Comparison of ENCODE assay signal across 8 cellular contexts in the genomic region with DNA sequence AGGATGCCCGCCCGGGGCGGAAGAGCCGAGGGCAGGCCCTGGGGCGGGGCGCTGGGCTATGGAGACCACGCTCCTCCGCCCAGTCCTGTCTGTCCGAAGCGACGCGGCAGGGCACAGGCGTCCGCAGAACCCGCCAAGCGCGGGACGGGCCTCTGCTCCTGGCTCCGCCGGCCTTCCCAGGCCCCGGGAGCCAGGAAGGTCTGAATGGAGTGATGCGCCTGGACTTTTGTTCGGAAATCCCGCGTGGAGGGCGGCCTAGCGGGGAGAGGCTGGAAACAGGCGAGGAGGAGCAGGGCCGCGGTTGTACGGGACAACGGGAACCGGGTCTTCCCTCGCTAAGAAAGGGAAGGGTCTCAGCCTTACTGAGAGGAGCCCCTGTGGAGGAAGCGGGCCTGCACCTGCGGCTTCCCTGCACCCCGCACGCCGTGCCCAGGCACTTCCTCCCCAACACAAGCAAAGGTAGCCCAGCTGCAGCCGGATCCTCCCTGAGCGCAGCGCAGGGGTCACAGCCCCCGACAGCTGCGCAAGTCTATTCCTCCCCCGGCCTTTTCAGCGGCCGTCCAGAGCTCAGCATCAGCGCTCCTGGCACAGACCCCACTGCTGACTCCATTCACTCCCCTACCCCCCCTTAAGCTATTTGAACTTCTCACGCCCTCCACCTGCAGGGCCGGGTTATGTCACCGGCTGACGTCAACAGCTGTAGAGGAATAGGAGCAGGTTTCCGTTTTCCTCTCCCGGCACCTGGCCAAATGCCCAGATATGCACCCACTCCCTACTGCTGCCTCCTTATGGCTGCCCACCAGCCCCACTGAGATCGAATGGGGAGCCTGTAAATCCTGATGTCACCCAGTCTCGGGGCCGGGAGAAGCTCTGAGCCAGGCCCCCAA.
DNase-seq lines count a peak whose midpoint lies in the region; ATAC-seq and TF ChIP-seq lines count a peak whose summit lies in the region.

No MANE protein-coding gene starts in this region.

- H3K36me3 ChIP-seq in BE2C (no peaks in the 10 kb centered on the region), colonic mucosa (no peaks in the 10 kb centered on the region), mesendoderm (ENCODE audit: control insufficient read depth, insufficient read depth, low read length) (no peaks in the 10 kb centered on the region)

- no peak overlapping the region for H4K5ac ChIP-seq in mesendoderm (ENCODE audit: low read length)

- no peak overlapping the region for H3K9ac ChIP-seq in colonic mucosa (ENCODE audit: low read depth in 2 of 2, low read length in 2 of 2)
- peak overlapping the region; percentile 42 for H3K9ac ChIP-seq in mesendoderm (ENCODE audit: low read length)

- peak overlapping the region; percentile 70 for H3K4me2 ChIP-seq in mesendoderm (ENCODE audit: low read length)

- peak; percentile 60 for DNase-seq in BE2C
- peak; percentile 38 for DNase-seq in NCI-H2171 treated with DMSO at 0.1 percent for 48 hours (lab: John Stamatoyannopoulos, UW)
- DNase-seq in colonic mucosa, result peak; percentile 58
- peak; percentile 57 for DNase-seq in mesendoderm
- no peak for DNase-seq in T1000 (lab: John Stamatoyannopoulos, UW)
- DNase-seq in RPMI8226, result no peak

- H3K27ac ChIP-seq in colonic mucosa (no peak overlapping the region), mesendoderm (ENCODE audit: low read depth, low read length) (no peak overlapping the region)

- no peaks in the 10 kb centered on the region for H3K9me3 ChIP-seq in BE2C
- H3K9me3 ChIP-seq in colonic mucosa, result no peaks in the 10 kb centered on the region

- H3K79me1 ChIP-seq in mesendoderm (ENCODE audit: low read length), result no peaks in the 10 kb centered on the region

- no peak overlapping the region for H3K4me3 ChIP-seq in BE2C (ENCODE audit: low read depth, low read length)
- H3K4me3 ChIP-seq in colonic mucosa, result peak overlapping the region; percentile 23
- peak overlapping the region; percentile 2 for H3K4me3 ChIP-seq in mesendoderm (ENCODE audit: low read length)

- H2BK15ac ChIP-seq in mesendoderm (replicated peaks; ENCODE audit: low read depth), result no peak overlapping the region

- H2BK5ac ChIP-seq in mesendoderm (ENCODE audit: low read length), result no peak overlapping the region

- H4K8ac ChIP-seq in mesendoderm (ENCODE audit: low read depth, low read length), result no peak overlapping the region

- peak; percentile 12; the same call in 1 of the 2 replicates for TF ChIP-seq CTCF in BE2C (IDR thresholded peaks at IDR 0.05; ENCODE audit: low read depth, low read length)
- no peak for TF ChIP-seq CTCF in colonic mucosa (IDR thresholded peaks at IDR 0.05)

- H3K27me3 ChIP-seq in BE2C (no peaks in the 10 kb centered on the region), colonic mucosa (peaks cover 7% of the 10 kb centered on the region), mesendoderm (ENCODE audit: insufficient read depth, low read length, poor library complexity) (no peaks in the 10 kb centered on the region)

- H2AK5ac ChIP-seq in mesendoderm (ENCODE audit: low read length), result no peak overlapping the region

- ATAC-seq in GM18502 (IDR thresholded peaks at IDR 0.05; ENCODE audit: poor library complexity, unreplicated experiment) (no peak), HG02870 (IDR thresholded peaks at IDR 0.05; ENCODE audit: unreplicated experiment) (no peak)

- H3K56ac ChIP-seq in mesendoderm (ENCODE audit: low read length), result peak overlapping the region; percentile 29

- no peak overlapping the region for H3K18ac ChIP-seq in mesendoderm (ENCODE audit: low read length)

- H3K23ac ChIP-seq in mesendoderm (ENCODE audit: low read length), result no peak overlapping the region

- intact Hi-C loops in colonic mucosa (cut with DNase I), result no loop called here

- H3K4ac ChIP-seq in mesendoderm (ENCODE audit: low read depth, low read length), result no peak overlapping the region

- H2BK120ac ChIP-seq in mesendoderm (ENCODE audit: low read depth, low read length), result no peak overlapping the region

- WGBS in mesendoderm (ENCODE audit: extremely low coverage, insufficient coverage, low lambda C conversion rate), result no CpG with 5 or more reads among the region's 57 CpGs

- H3K4me1 ChIP-seq in BE2C (peaks cover 9% of the 10 kb centered on the region; the same call in 1 of the 2 replicates), colonic mucosa (peaks cover 4% of the 10 kb centered on the region), mesendoderm (ENCODE audit: control insufficient read depth, low read depth, low read length) (no peaks in the 10 kb centered on the region)

- H3K79me2 ChIP-seq in mesendoderm (ENCODE audit: control insufficient read depth, insufficient read depth, low read length), result no peaks in the 10 kb centered on the region

Comparison
In these comparisons a context has a peak if more than half of its experiments do, and no peak if none do; other contexts are left out.
1. DNase-seq: peak in BE2C (single experiment), NCI-H2171 treated with DMSO at 0.1 percent for 48 hours (single experiment), colonic mucosa (single experiment) and mesendoderm (single experiment); none in T1000 (single experiment) and RPMI8226 (single experiment).